Comparison of ENCODE assay signal across 11 cellular contexts in the genomic region with DNA sequence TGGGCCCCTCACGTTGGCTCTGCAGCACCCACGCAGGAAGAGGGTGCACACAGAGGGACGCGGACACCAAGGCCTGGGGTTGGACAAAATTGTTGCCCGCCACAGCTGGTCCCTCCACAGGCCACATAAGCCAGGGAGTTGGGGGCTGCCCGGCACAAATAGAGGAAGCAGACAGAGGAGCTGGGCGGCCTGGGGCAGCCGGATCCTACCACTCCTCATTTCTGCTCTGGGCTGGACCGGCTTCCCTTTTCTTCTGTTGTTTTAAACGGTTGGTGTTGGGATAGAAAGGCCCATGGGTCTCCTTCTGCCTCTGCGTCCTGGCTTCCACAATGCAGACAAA. TPM values are rescaled to one million over a fixed set of nuclear protein-coding genes. Genes with fewer than 3 reads are reported as not detected.
A peak's percentile ranks its signal among the peaks of the same experiment; 100 is the strongest.
DNase-seq lines count a peak whose midpoint lies in the region; ATAC-seq and TF ChIP-seq lines count a peak whose summit lies in the region.
"Had no signal": no experiment of that assay in that cellular context is flagged by ENCODE, and none has a peak within 500 bp of the region (broad histone marks: within the 10 kb centered on the region; RNA-seq: fewer than 3 reads in every experiment).

No MANE protein-coding gene starts in this region.

- no peaks in the 10 kb centered on the region for H3K9me3 Mint-ChIP-seq in Caco-2 (ENCODE audit: unreplicated experiment)

- H3K36me3 ChIP-seq in Caco-2 (ENCODE audit: control insufficient read depth, insufficient read depth, low read length): no peaks in the 10 kb centered on the region
- H3K36me3 ChIP-seq in hepatocyte (replicated peaks; ENCODE audit: insufficient read depth, low read depth): no peaks in the 10 kb centered on the region
- H3K36me3 ChIP-seq in skeletal muscle tissue (ENCODE audit: control insufficient read depth in 3 of 3, insufficient read depth in 3 of 3, low read length in 3 of 3): no peaks in the 10 kb centered on the region
- H3K36me3 ChIP-seq in WERI-Rb-1: no peaks in the 10 kb centered on the region

- peaks cover 36% of the 10 kb centered on the region for H3K4me1 Mint-ChIP-seq in Caco-2 (ENCODE audit: low read depth, unreplicated experiment)

- CTCF ChIA-PET in Caco-2 (lab: Charles Lee): interaction anchor here (0.9 to 1.2 kb wide), 2 partner anchors 35 to 194 kb away, joined by 3 read pairs; no protein-coding TSS in a partner anchor
- CTCF ChIA-PET in RWPE1 (lab: Yijun Ruan, JAX): no interaction called here

- no peak for TF ChIP-seq CTCF in Caco-2 (IDR thresholded peaks at IDR 0.05; ENCODE audit: insufficient read depth in 1 of 2, low read depth in 1 of 2, low read length in 1 of 2, severe bottlenecking in 1 of 2, unreplicated experiment in 1 of 2)
- no peak for TF ChIP-seq CTCF in RWPE1 (conservative IDR thresholded peaks at IDR 0.05; ENCODE audit: low read depth)
- TF ChIP-seq CTCF in hepatocyte (IDR thresholded peaks at IDR 0.05; ENCODE audit: poor library complexity): no peak
- TF ChIP-seq CTCF in WERI-Rb-1 (IDR thresholded peaks at IDR 0.05; ENCODE audit: low read depth, low read length): no peak

- H3K4me1 ChIP-seq in Caco-2 (peaks cover 45% of the 10 kb centered on the region), hepatocyte (ENCODE audit: insufficient read depth) (peaks cover 28% of the 10 kb centered on the region), skeletal muscle tissue (ENCODE audit: control insufficient read depth in 3 of 3, insufficient read depth in 3 of 3, low read length in 3 of 3) (peaks cover 40 to 48% (median 40%) of the 10 kb centered on the region in 3 donors)

- WGBS in hepatocyte (ENCODE audit: low lambda C conversion rate, missing lambda C conversion rate): 91% methylated on average over 11 of the region's 11 CpGs

- H3K36me3 Mint-ChIP-seq in Caco-2 (ENCODE audit: insufficient read depth, unreplicated experiment): peaks cover 27% of the 10 kb centered on the region

- H4K20me1 ChIP-seq in hepatocyte (ENCODE audit: insufficient read depth, poor library complexity, severe bottlenecking): no peaks in the 10 kb centered on the region

- no peak overlapping the region for H2AFZ ChIP-seq in hepatocyte

- no TSS peak for BruUV-seq in Caco-2 (replicated peaks; lab: Mats Ljungman, UMichigan)

- no peak overlapping the region for H3K4me2 ChIP-seq in hepatocyte

- H3K4me3 ChIP-seq in Caco-2 (ENCODE audit: low read depth, low read length) (no peak overlapping the region), hepatocyte (no peak overlapping the region), skeletal muscle tissue (ENCODE audit: low read length in 3 of 3) (peak overlapping the region in 2 of 3 donors; percentile 7 to 41), WERI-Rb-1 (ENCODE audit: low read depth, low read length) (no peak overlapping the region)

- H3K4me3 Mint-ChIP-seq in Caco-2 (ENCODE audit: unreplicated experiment): peak overlapping the region; percentile 57

- no peak for ATAC-seq in HG03045 (IDR thresholded peaks at IDR 0.05; ENCODE audit: unreplicated experiment)

- POLR2A ChIA-PET in Caco-2 (lab: Charles Lee) (interaction anchor here (0.6 kb wide), 1 partner anchor 61 kb away, joined by 3 read pairs; no protein-coding TSS in a partner anchor), RWPE1 (lab: Yijun Ruan, JAX; ENCODE audit: low non-redundant PET) (no interaction called here)

- intact Hi-C loops in Caco-2 (cut with micrococcal nuclease; ENCODE audit: unreplicated experiment): no loop called here

- H3K27me3 ChIP-seq in Caco-2 (replicated peaks; ENCODE audit: control insufficient read depth, insufficient read depth, low read length) (no peaks in the 10 kb centered on the region), hepatocyte (no peaks in the 10 kb centered on the region), skeletal muscle tissue (ENCODE audit: control insufficient read depth in 3 of 3, insufficient read depth in 3 of 3, low read length in 3 of 3) (peaks cover 4 to 9% (median 8%) of the 10 kb centered on the region in 3 donors), WERI-Rb-1 (ENCODE audit: insufficient read depth, low read depth, severe bottlenecking) (peaks cover 57% of the 10 kb centered on the region)

- H3K79me2 ChIP-seq in hepatocyte: no peaks in the 10 kb centered on the region

- H3K27ac Mint-ChIP-seq in Caco-2 (ENCODE audit: unreplicated experiment): peak overlapping the region; percentile 88

- no peaks in the 10 kb centered on the region for H3K9me2 ChIP-seq in hepatocyte (replicated peaks; ENCODE audit: insufficient read depth)

- H3K9me3 ChIP-seq in Caco-2 (no peaks in the 10 kb centered on the region), hepatocyte (ENCODE audit: low read depth) (no peaks in the 10 kb centered on the region), skeletal muscle tissue (ENCODE audit: control insufficient read depth in 3 of 3, low read length in 3 of 3) (no peaks in the 10 kb centered on the region), WERI-Rb-1 (ENCODE audit: severe bottlenecking) (no peaks in the 10 kb centered on the region)

- H3K9ac ChIP-seq in skeletal muscle tissue (ENCODE audit: low read depth in 1 of 3, low read length in 3 of 3): peak overlapping the region; percentile 1 to 54 (median 33)

- H3K27me3 Mint-ChIP-seq in Caco-2 (ENCODE audit: insufficient read depth, unreplicated experiment): no peaks in the 10 kb centered on the region

- H3K27ac ChIP-seq in RWPE1 (peak overlapping the region; percentile 68), hepatocyte (peak overlapping the region; percentile 94), skeletal muscle tissue (ENCODE audit: low read depth, low read length) (peak overlapping the region; percentile 63), WERI-Rb-1 (no peak overlapping the region)

- DNase-seq in Caco-2: no peak
- DNase-seq in RWPE1 (ENCODE audit: low spot score): no peak
- no peak for DNase-seq in hepatocyte (ENCODE audit: low spot score)
- no peak for DNase-seq in RPMI8226
- DNase-seq in WERI-Rb-1: no peak
- DNase-seq in NK-92 treated with Interleukin-12 subunit alpha and Interleukin-12 subunit beta, amount 100 ng/mL, for 24 hours (lab: John Stamatoyannopoulos, UW): no peak
- DNase-seq: activated CD8-positive, alpha-beta memory T cell treated with anti-CD3 and anti-CD28 coated beads, Interleukin-2, amount 50 U/mL, for 4 hours; NCI-H1694 had no signal

RNA-seq across cellular contexts. Expression of a gene that starts 36.4 kb away (rescaled TPM):
- 0.12 TPM in 1 of 2 replicates, not detected in the other for total RNA-seq in Caco-2 (2022)
- total RNA-seq in hepatocyte: 0.27 and 0.64 TPM in 2 replicates
- polyA plus RNA-seq in hepatocyte: 0.59 and 0.71 TPM in 2 replicates
- total RNA-seq in skeletal muscle tissue: not detected
- total RNA-seq: mononuclear cell had no signal

Comparison
In these comparisons a context has a peak if more than half of its experiments do, and no peak if none do; other contexts are left out.
1. H3K4me3 ChIP-seq: peak in skeletal muscle tissue (2 of 3); none in Caco-2 (single experiment), hepatocyte (single experiment) and WERI-Rb-1 (single experiment).